In the genomic region with DNA sequence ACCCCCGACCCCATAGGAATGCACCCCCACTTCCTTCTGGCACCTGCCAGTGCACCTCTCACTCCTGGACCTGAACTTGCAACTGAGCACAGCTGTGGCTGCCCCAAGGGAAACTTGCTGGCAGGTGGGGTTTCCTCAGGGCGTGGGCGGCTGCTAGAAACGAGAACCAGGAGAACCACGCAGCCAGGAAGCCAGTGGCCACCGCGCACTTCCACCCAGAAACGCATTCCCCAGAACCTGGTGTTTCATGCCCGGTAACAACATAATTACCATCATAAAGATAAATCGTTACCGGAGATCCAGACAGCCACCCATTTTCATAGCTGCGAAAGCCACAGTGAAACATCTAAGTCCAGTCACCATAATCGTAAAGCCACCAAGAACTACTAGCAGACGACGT, we compare ENCODE assay signal across 10 cellular contexts.
DNase-seq lines count a peak whose midpoint lies in the region; ATAC-seq and TF ChIP-seq lines count a peak whose summit lies in the region.
"Had no signal": no experiment of that assay in that cellular context is flagged by ENCODE, and none has a peak within 500 bp of the region (broad histone marks: within the 10 kb centered on the region; RNA-seq: fewer than 3 reads in every experiment).

No MANE protein-coding gene starts in this region.

- H3K9me2 ChIP-seq in PC-9 (ENCODE audit: insufficient read depth), result no peaks in the 10 kb centered on the region

- DNase-seq in CD4-positive, CD25-positive, alpha-beta regulatory T cell, result peak in 1 of 3 donors; percentile 56
- DNase-seq in activated CD4-positive, alpha-beta T cell treated with anti-CD3 and anti-CD28 coated beads, Interleukin-2, amount 50 U/mL, for 1 hour, result peak; percentile 40
- DNase-seq in mucosa of descending colon, result peak; percentile 78 to 86 (median 79)
- no peak for DNase-seq in PC-9
- no peak for DNase-seq in NCI-H2029 treated with DMSO at 0.1 percent for 48 hours (lab: John Stamatoyannopoulos, UW)
- DNase-seq in sigmoid colon, result no peak
- no peak for DNase-seq in cortex of kidney (lab: John Stamatoyannopoulos, UW)
- DNase-seq: C1 segment of cervical spinal cord had no signal

- ATAC-seq in CD4-positive, CD25-positive, alpha-beta regulatory T cell (ENCODE audit: low read depth in 2 of 2), result peak; percentile 33 to 35
- ATAC-seq in GM21786 (IDR thresholded peaks at IDR 0.05; ENCODE audit: unreplicated experiment), result peak; percentile 45
- peak; percentile 83 for ATAC-seq in mucosa of descending colon

- peak overlapping the region; percentile 61 for H3K4me3 ChIP-seq in CD4-positive, CD25-positive, alpha-beta regulatory T cell (ENCODE audit: low read depth, low read length)
- no peak overlapping the region for H3K4me3 ChIP-seq in mucosa of descending colon
- no peak overlapping the region for H3K4me3 ChIP-seq in PC-9
- H3K4me3 ChIP-seq in sigmoid colon, result no peak overlapping the region

- CTCF ChIA-PET in PC-9 (lab: Charles Lee), result no interaction called here

- peak overlapping the region; percentile 76 to 85 (median 84) for H3K4me3 Mint-ChIP-seq in CD4-positive, CD25-positive, alpha-beta regulatory T cell

- H3K36me3 ChIP-seq in CD4-positive, CD25-positive, alpha-beta regulatory T cell (ENCODE audit: control insufficient read depth, insufficient read depth, low read length), result peaks cover 69% of the 10 kb centered on the region
- H3K36me3 ChIP-seq in mucosa of descending colon (ENCODE audit: low read depth) (no peaks in the 10 kb centered on the region), PC-9 (ENCODE audit: low read depth) (no peaks in the 10 kb centered on the region), sigmoid colon (peaks cover 0 to 23% (median 4%) of the 10 kb centered on the region in 4 donors)

- no peaks in the 10 kb centered on the region for H3K27me3 ChIP-seq in CD4-positive, CD25-positive, alpha-beta regulatory T cell (ENCODE audit: control insufficient read depth, insufficient read depth, low read length)
- H3K27me3 ChIP-seq in PC-9 (ENCODE audit: insufficient read depth, low read depth) (no peaks in the 10 kb centered on the region), sigmoid colon (no peaks in the 10 kb centered on the region)

- no TSS peak for BruUV-seq in PC-9 (replicated peaks; lab: Mats Ljungman, UMichigan)

- no peak for TF ChIP-seq CTCF in mucosa of descending colon (IDR thresholded peaks at IDR 0.05)
- no peak for TF ChIP-seq CTCF in PC-9 (conservative IDR thresholded peaks at IDR 0.05)
- TF ChIP-seq CTCF in sigmoid colon (IDR thresholded peaks at IDR 0.05), result no peak

- 11 to 28% methylated on average over 15 of the region's 15 CpGs for WGBS in sigmoid colon, 2 donors

- H3K27me3 Mint-ChIP-seq in CD4-positive, CD25-positive, alpha-beta regulatory T cell, result no peaks in the 10 kb centered on the region

- POLR2A ChIA-PET in PC-9 (lab: Charles Lee; ENCODE audit: unreplicated experiment), result no interaction called here

- intact Hi-C loops in mucosa of descending colon (cut with DNase I, micrococcal nuclease), result no loop called here
- intact Hi-C loops in PC-9 (cut with micrococcal nuclease; ENCODE audit: unreplicated experiment), result no loop called here
- intact Hi-C loops in sigmoid colon (cut with DNase I), result no loop called here

- peaks cover 32% of the 10 kb centered on the region for H3K36me3 Mint-ChIP-seq in CD4-positive, CD25-positive, alpha-beta regulatory T cell

- H3K79me2 ChIP-seq in PC-9 (ENCODE audit: low read depth), result no peaks in the 10 kb centered on the region

- H3K4me2 ChIP-seq in PC-9, result no peak overlapping the region

- H3K27ac Mint-ChIP-seq in CD4-positive, CD25-positive, alpha-beta regulatory T cell, result peak overlapping the region; percentile 72 to 84 (median 74)

- H3F3A ChIP-seq in PC-9 (ENCODE audit: insufficient read depth, low read depth), result no peaks in the 10 kb centered on the region; the same call in 1 of the 2 replicates

- H3K4me1 Mint-ChIP-seq in CD4-positive, CD25-positive, alpha-beta regulatory T cell, result peaks cover 22 to 71% (median 40%) of the 10 kb centered on the region in 4 donors

- H4K20me1 ChIP-seq in PC-9 (ENCODE audit: insufficient read depth), result no peaks in the 10 kb centered on the region

- no peaks in the 10 kb centered on the region for H3K9me3 ChIP-seq in CD4-positive, CD25-positive, alpha-beta regulatory T cell (ENCODE audit: control insufficient read depth in 2 of 2, low read length in 2 of 2)
- no peaks in the 10 kb centered on the region for H3K9me3 ChIP-seq in mucosa of descending colon
- H3K9me3 ChIP-seq in PC-9 (ENCODE audit: insufficient read depth, low read depth), result no peaks in the 10 kb centered on the region
- H3K9me3 ChIP-seq in sigmoid colon, result no peaks in the 10 kb centered on the region

- no peak for TF ChIP-seq EP300 in sigmoid colon (IDR thresholded peaks at IDR 0.05)

- TF ChIP-seq POLR2A in sigmoid colon (IDR thresholded peaks at IDR 0.05), result no peak

- peaks cover 43% of the 10 kb centered on the region for H3K4me1 ChIP-seq in CD4-positive, CD25-positive, alpha-beta regulatory T cell (ENCODE audit: control insufficient read depth, insufficient read depth, low read length, poor library complexity, severe bottlenecking)
- H3K4me1 ChIP-seq in mucosa of descending colon (ENCODE audit: low read depth), result peaks cover 27% of the 10 kb centered on the region
- H3K4me1 ChIP-seq in PC-9 (replicated peaks; ENCODE audit: insufficient read depth), result no peaks in the 10 kb centered on the region
- H3K4me1 ChIP-seq in sigmoid colon, result peaks cover 0 to 7% (median 0%) of the 10 kb centered on the region in 4 donors

- peaks cover 0 to 3% (median 0%) of the 10 kb centered on the region in 7 donors for H3K9me3 Mint-ChIP-seq in CD4-positive, CD25-positive, alpha-beta regulatory T cell

- H3K27ac ChIP-seq in CD4-positive, CD25-positive, alpha-beta regulatory T cell (ENCODE audit: insufficient read depth, low read length, poor library complexity, severe bottlenecking), result peak overlapping the region; percentile 41
- H3K27ac ChIP-seq in PC-9, result no peak overlapping the region
- H3K27ac ChIP-seq in sigmoid colon, result no peak overlapping the region
- H3K27ac ChIP-seq: HL-60 had no signal

- H2AFZ ChIP-seq in PC-9, result no peak overlapping the region

Comparison
In these comparisons a context has a peak if more than half of its experiments do, and no peak if none do; other contexts are left out.
1. DNase-seq: peak in activated CD4-positive, alpha-beta T cell treated with anti-CD3 and anti-CD28 coated beads, Interleukin-2, amount 50 U/mL, for 1 hour (single experiment) and mucosa of descending colon (3 of 3); none in PC-9 (0 of 2), NCI-H2029 treated with DMSO at 0.1 percent for 48 hours (single experiment), sigmoid colon (single experiment) and cortex of kidney (single experiment).
2. Peak in every context shown above with its lines, with median percentiles within 50 percentile points of each other: ATAC-seq.